17 cellular contexts compared by ENCODE assay signal in genomic region chr6:12967686-12968085, GRCh38.
DNase-seq lines count a peak whose midpoint lies in the region; TF ChIP-seq lines count a peak whose summit lies in the region.
"Had no signal": no experiment of that assay in that cellular context is flagged by ENCODE, and none has a peak within 500 bp of the region (broad histone marks: within the 10 kb centered on the region; RNA-seq: fewer than 3 reads in every experiment).

No MANE protein-coding gene starts in this region.

- no peak for TF ChIP-seq POLR2A in esophagus squamous epithelium (IDR thresholded peaks at IDR 0.05)

- DNase-seq in AML-193 (lab: John Stamatoyannopoulos, UW) (peak; percentile 52 to 71), HFF-Myc (ENCODE audit: extremely low read depth, low read depth) (peak; percentile 77), RPMI7951 (ENCODE audit: low read depth) (peak; percentile 23), fibroblast of the conjunctiva (ENCODE audit: low read depth) (peak; percentile 59), T-helper 9 cell (no peak), NCI-H510A (lab: John Stamatoyannopoulos, UW) (no peak), esophagus squamous epithelium (lab: John Stamatoyannopoulos, UW) (no peak), NCI-H1436 (lab: John Stamatoyannopoulos, UW) (no peak)
- DNase-seq: activated CD4-positive, CD25-positive, alpha-beta regulatory T cell treated with anti-CD3 and anti-CD28 coated beads, Interleukin-2, amount 50 U/mL, for 72 hours; activated CD8-positive, alpha-beta memory T cell treated with anti-CD3 and anti-CD28 coated beads for 24 hours; BE2C; NCI-H1436 treated with DMSO at 0.1 percent for 48 hours; NCI-H226; small intestine; stimulated activated CD4-positive, alpha-beta T cell treated with anti-CD3 and anti-CD28 coated beads, Interleukin-4, amount 100 ng/mL, for 24 hours had no signal

- intact Hi-C loops in esophagus squamous epithelium (cut with DNase I): no loop called here

- peaks cover 0 to 4% (median 0%) of the 10 kb centered on the region in 3 donors for H3K4me1 ChIP-seq in esophagus squamous epithelium
- H3K4me1 ChIP-seq: BE2C, prostate gland had no signal

- no peak for TF ChIP-seq CTCF in HFF-Myc (IDR thresholded peaks at IDR 0.05; ENCODE audit: low read depth, low read length, missing control alignments)
- TF ChIP-seq CTCF in esophagus squamous epithelium (IDR thresholded peaks at IDR 0.05): no peak

- 59 to 81% methylated on average over 6 to 7 of the region's 7 CpGs for WGBS in esophagus squamous epithelium, 2 donors

- H3K36me3 ChIP-seq in esophagus squamous epithelium: no peaks in the 10 kb centered on the region
- H3K36me3 ChIP-seq: BE2C, esophagus muscularis mucosa, prostate gland had no signal

- peaks cover 0 to 4% (median 0%) of the 10 kb centered on the region in 4 donors for H3K27me3 ChIP-seq in esophagus squamous epithelium
- H3K27me3 ChIP-seq: BE2C, esophagus muscularis mucosa had no signal

- H3K27ac ChIP-seq in esophagus squamous epithelium: no peak overlapping the region
- H3K27ac ChIP-seq: esophagus muscularis mucosa, prostate gland had no signal

- H3K9me3 ChIP-seq in esophagus squamous epithelium: no peaks in the 10 kb centered on the region
- H3K9me3 ChIP-seq: BE2C, esophagus muscularis mucosa, prostate gland had no signal

- H3K4me3 ChIP-seq in HFF-Myc (replicated peaks; ENCODE audit: low read depth, low read length) (no peak overlapping the region; the same call in 1 of the 2 replicates), esophagus squamous epithelium (no peak overlapping the region)
- H3K4me3 ChIP-seq: esophagus muscularis mucosa, prostate gland had no signal

Comparison
In these comparisons a context has a peak if more than half of its experiments do, and no peak if none do; other contexts are left out.
1. DNase-seq: peak in AML-193 (2 of 2), HFF-Myc (single experiment), RPMI7951 (single experiment) and fibroblast of the conjunctiva (single experiment); none in T-helper 9 cell (single experiment), NCI-H510A (single experiment), esophagus squamous epithelium (single experiment) and NCI-H1436 (single experiment).